In the genomic region with DNA sequence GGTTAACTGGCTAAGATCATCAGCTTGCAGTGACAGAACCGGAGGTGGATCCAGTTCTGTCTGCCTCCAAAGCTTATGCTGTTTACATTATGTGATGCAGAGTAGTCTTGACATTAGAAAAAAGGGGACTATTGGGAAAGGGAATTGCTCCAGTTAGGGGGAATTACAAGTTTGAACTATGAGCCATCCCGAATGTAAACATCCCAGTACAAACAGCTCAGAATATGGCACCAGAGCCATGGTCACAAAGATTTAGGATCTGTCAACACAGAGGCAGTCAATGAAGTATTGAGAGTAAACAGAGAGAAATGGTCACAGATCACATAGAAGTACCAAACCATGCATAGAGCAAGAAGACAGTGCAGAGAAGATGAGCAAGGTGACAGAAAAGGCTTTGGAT, we compare ENCODE assay signal across 1 cellular context.
TF ChIP-seq lines count a peak whose summit lies in the region.

No MANE protein-coding gene starts in this region.

TF ChIP-seq in HepG2, 621 proteins besides CTCF, POLR2A, EP300 and RAD21 (continued from another document and continues in another):
- TF ChIP-seq HMGA1 (CRISPR knock-in tag; conservative IDR thresholded peaks at IDR 0.05): no peak
- TF ChIP-seq HES4 (CRISPR knock-in tag; IDR thresholded peaks at IDR 0.05; ENCODE audit: borderline replicate concordance): no peak
- TF ChIP-seq, protein P1, sequence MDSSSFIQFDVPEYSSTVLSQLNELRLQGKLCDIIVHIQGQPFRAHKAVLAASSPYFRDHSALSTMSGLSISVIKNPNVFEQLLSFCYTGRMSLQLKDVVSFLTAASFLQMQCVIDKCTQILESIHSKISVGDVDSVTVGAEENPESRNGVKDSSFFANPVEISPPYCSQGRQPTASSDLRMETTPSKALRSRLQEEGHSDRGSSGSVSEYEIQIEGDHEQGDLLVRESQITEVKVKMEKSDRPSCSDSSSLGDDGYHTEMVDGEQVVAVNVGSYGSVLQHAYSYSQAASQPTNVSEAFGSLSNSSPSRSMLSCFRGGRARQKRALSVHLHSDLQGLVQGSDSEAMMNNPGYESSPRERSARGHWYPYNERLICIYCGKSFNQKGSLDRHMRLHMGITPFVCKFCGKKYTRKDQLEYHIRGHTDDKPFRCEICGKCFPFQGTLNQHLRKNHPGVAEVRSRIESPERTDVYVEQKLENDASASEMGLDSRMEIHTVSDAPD (CRISPR knock-in tag; IDR thresholded peaks at IDR 0.05): peak; percentile 93
- TF ChIP-seq, protein P2, sequence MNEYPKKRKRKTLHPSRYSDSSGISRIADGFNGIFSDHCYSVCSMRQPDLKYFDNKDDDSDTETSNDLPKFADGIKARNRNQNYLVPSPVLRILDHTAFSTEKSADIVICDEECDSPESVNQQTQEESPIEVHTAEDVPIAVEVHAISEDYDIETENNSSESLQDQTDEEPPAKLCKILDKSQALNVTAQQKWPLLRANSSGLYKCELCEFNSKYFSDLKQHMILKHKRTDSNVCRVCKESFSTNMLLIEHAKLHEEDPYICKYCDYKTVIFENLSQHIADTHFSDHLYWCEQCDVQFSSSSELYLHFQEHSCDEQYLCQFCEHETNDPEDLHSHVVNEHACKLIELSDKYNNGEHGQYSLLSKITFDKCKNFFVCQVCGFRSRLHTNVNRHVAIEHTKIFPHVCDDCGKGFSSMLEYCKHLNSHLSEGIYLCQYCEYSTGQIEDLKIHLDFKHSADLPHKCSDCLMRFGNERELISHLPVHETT (CRISPR knock-in tag; conservative IDR thresholded peaks at IDR 0.05): peak; percentile 44; the same call in 1 of the 2 replicates
- no peak for TF ChIP-seq ZSCAN22 (CRISPR knock-in tag; IDR thresholded peaks at IDR 0.05)
- TF ChIP-seq, protein P3, sequence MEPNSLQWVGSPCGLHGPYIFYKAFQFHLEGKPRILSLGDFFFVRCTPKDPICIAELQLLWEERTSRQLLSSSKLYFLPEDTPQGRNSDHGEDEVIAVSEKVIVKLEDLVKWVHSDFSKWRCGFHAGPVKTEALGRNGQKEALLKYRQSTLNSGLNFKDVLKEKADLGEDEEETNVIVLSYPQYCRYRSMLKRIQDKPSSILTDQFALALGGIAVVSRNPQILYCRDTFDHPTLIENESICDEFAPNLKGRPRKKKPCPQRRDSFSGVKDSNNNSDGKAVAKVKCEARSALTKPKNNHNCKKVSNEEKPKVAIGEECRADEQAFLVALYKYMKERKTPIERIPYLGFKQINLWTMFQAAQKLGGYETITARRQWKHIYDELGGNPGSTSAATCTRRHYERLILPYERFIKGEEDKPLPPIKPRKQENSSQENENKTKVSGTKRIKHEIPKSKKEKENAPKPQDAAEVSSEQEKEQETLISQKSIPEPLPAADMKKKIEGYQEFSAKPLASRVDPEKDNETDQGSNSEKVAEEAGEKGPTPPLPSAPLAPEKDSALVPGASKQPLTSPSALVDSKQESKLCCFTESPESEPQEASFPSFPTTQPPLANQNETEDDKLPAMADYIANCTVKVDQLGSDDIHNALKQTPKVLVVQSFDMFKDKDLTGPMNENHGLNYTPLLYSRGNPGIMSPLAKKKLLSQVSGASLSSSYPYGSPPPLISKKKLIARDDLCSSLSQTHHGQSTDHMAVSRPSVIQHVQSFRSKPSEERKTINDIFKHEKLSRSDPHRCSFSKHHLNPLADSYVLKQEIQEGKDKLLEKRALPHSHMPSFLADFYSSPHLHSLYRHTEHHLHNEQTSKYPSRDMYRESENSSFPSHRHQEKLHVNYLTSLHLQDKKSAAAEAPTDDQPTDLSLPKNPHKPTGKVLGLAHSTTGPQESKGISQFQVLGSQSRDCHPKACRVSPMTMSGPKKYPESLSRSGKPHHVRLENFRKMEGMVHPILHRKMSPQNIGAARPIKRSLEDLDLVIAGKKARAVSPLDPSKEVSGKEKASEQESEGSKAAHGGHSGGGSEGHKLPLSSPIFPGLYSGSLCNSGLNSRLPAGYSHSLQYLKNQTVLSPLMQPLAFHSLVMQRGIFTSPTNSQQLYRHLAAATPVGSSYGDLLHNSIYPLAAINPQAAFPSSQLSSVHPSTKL (CRISPR knock-in tag; IDR thresholded peaks at IDR 0.05): peak; percentile 99
- TF ChIP-seq ZNF136 (CRISPR knock-in tag; IDR thresholded peaks at IDR 0.05; ENCODE audit: low read depth): no peak
- no peak for TF ChIP-seq EEA1 (CRISPR knock-in tag; IDR thresholded peaks at IDR 0.05; ENCODE audit: borderline replicate concordance)
- TF ChIP-seq NONO (IDR thresholded peaks at IDR 0.05): no peak
- TF ChIP-seq NONO (CRISPR knock-in tag; conservative IDR thresholded peaks at IDR 0.05): peak; percentile 92
- TF ChIP-seq, protein P4, sequence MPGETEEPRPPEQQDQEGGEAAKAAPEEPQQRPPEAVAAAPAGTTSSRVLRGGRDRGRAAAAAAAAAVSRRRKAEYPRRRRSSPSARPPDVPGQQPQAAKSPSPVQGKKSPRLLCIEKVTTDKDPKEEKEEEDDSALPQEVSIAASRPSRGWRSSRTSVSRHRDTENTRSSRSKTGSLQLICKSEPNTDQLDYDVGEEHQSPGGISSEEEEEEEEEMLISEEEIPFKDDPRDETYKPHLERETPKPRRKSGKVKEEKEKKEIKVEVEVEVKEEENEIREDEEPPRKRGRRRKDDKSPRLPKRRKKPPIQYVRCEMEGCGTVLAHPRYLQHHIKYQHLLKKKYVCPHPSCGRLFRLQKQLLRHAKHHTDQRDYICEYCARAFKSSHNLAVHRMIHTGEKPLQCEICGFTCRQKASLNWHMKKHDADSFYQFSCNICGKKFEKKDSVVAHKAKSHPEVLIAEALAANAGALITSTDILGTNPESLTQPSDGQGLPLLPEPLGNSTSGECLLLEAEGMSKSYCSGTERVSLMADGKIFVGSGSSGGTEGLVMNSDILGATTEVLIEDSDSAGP (CRISPR knock-in tag; IDR thresholded peaks at IDR 0.05; ENCODE audit: borderline replicate concordance): no peak; the same call in 1 of the 2 replicates
- TF ChIP-seq NAIF1 (CRISPR knock-in tag; IDR thresholded peaks at IDR 0.05; ENCODE audit: borderline replicate concordance): no peak
- 0 out of 2 replicates have a peak, but pooled peaks have one; percentile 15 for TF ChIP-seq ZNF713 (CRISPR knock-in tag; IDR thresholded peaks at IDR 0.05)
- TF ChIP-seq ZNF431 (CRISPR knock-in tag; IDR thresholded peaks at IDR 0.05; ENCODE audit: borderline replicate concordance, low read depth): peak; percentile 52; the same call in 1 of the 2 replicates
- TF ChIP-seq ETV6 (CRISPR knock-in tag; conservative IDR thresholded peaks at IDR 0.05): no peak
- TF ChIP-seq ZNF777 (CRISPR knock-in tag; IDR thresholded peaks at IDR 0.05): no peak
- TF ChIP-seq ZNF274 (CRISPR knock-in tag; IDR thresholded peaks at IDR 0.05): no peak
- no peak for TF ChIP-seq ZNF224 (CRISPR knock-in tag; IDR thresholded peaks at IDR 0.05)
- TF ChIP-seq, protein P5, sequence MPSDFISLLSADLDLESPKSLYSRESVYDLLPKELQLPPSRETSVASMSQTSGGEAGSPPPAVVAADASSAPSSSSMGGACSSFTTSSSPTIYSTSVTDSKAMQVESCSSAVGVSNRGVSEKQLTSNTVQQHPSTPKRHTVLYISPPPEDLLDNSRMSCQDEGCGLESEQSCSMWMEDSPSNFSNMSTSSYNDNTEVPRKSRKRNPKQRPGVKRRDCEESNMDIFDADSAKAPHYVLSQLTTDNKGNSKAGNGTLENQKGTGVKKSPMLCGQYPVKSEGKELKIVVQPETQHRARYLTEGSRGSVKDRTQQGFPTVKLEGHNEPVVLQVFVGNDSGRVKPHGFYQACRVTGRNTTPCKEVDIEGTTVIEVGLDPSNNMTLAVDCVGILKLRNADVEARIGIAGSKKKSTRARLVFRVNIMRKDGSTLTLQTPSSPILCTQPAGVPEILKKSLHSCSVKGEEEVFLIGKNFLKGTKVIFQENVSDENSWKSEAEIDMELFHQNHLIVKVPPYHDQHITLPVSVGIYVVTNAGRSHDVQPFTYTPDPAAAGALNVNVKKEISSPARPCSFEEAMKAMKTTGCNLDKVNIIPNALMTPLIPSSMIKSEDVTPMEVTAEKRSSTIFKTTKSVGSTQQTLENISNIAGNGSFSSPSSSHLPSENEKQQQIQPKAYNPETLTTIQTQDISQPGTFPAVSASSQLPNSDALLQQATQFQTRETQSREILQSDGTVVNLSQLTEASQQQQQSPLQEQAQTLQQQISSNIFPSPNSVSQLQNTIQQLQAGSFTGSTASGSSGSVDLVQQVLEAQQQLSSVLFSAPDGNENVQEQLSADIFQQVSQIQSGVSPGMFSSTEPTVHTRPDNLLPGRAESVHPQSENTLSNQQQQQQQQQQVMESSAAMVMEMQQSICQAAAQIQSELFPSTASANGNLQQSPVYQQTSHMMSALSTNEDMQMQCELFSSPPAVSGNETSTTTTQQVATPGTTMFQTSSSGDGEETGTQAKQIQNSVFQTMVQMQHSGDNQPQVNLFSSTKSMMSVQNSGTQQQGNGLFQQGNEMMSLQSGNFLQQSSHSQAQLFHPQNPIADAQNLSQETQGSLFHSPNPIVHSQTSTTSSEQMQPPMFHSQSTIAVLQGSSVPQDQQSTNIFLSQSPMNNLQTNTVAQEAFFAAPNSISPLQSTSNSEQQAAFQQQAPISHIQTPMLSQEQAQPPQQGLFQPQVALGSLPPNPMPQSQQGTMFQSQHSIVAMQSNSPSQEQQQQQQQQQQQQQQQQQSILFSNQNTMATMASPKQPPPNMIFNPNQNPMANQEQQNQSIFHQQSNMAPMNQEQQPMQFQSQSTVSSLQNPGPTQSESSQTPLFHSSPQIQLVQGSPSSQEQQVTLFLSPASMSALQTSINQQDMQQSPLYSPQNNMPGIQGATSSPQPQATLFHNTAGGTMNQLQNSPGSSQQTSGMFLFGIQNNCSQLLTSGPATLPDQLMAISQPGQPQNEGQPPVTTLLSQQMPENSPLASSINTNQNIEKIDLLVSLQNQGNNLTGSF (CRISPR knock-in tag; IDR thresholded peaks at IDR 0.05): no peak
- TF ChIP-seq MAFG (CRISPR knock-in tag; IDR thresholded peaks at IDR 0.05): no peak
- TF ChIP-seq NRL (CRISPR knock-in tag; IDR thresholded peaks at IDR 0.05; ENCODE audit: borderline replicate concordance): no peak
- TF ChIP-seq ZNF484 (CRISPR knock-in tag; IDR thresholded peaks at IDR 0.05; ENCODE audit: borderline replicate concordance, low read depth): no peak
- TF ChIP-seq, protein P6, sequence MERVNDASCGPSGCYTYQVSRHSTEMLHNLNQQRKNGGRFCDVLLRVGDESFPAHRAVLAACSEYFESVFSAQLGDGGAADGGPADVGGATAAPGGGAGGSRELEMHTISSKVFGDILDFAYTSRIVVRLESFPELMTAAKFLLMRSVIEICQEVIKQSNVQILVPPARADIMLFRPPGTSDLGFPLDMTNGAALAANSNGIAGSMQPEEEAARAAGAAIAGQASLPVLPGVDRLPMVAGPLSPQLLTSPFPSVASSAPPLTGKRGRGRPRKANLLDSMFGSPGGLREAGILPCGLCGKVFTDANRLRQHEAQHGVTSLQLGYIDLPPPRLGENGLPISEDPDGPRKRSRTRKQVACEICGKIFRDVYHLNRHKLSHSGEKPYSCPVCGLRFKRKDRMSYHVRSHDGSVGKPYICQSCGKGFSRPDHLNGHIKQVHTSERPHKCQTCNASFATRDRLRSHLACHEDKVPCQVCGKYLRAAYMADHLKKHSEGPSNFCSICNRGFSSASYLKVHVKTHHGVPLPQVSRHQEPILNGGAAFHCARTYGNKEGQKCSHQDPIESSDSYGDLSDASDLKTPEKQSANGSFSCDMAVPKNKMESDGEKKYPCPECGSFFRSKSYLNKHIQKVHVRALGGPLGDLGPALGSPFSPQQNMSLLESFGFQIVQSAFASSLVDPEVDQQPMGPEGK (CRISPR knock-in tag; IDR thresholded peaks at IDR 0.05): peak; percentile 67
- TF ChIP-seq FOXA3 (CRISPR knock-in tag; IDR thresholded peaks at IDR 0.05): peak; percentile 99
- no peak for TF ChIP-seq JDP2 (CRISPR knock-in tag; IDR thresholded peaks at IDR 0.05; ENCODE audit: borderline replicate concordance)
- peak; percentile 79; the same call in 1 of the 2 replicates for TF ChIP-seq WIZ (CRISPR knock-in tag; IDR thresholded peaks at IDR 0.05)
- TF ChIP-seq GTF3A (CRISPR knock-in tag; conservative IDR thresholded peaks at IDR 0.05): no peak
- TF ChIP-seq, protein P7, sequence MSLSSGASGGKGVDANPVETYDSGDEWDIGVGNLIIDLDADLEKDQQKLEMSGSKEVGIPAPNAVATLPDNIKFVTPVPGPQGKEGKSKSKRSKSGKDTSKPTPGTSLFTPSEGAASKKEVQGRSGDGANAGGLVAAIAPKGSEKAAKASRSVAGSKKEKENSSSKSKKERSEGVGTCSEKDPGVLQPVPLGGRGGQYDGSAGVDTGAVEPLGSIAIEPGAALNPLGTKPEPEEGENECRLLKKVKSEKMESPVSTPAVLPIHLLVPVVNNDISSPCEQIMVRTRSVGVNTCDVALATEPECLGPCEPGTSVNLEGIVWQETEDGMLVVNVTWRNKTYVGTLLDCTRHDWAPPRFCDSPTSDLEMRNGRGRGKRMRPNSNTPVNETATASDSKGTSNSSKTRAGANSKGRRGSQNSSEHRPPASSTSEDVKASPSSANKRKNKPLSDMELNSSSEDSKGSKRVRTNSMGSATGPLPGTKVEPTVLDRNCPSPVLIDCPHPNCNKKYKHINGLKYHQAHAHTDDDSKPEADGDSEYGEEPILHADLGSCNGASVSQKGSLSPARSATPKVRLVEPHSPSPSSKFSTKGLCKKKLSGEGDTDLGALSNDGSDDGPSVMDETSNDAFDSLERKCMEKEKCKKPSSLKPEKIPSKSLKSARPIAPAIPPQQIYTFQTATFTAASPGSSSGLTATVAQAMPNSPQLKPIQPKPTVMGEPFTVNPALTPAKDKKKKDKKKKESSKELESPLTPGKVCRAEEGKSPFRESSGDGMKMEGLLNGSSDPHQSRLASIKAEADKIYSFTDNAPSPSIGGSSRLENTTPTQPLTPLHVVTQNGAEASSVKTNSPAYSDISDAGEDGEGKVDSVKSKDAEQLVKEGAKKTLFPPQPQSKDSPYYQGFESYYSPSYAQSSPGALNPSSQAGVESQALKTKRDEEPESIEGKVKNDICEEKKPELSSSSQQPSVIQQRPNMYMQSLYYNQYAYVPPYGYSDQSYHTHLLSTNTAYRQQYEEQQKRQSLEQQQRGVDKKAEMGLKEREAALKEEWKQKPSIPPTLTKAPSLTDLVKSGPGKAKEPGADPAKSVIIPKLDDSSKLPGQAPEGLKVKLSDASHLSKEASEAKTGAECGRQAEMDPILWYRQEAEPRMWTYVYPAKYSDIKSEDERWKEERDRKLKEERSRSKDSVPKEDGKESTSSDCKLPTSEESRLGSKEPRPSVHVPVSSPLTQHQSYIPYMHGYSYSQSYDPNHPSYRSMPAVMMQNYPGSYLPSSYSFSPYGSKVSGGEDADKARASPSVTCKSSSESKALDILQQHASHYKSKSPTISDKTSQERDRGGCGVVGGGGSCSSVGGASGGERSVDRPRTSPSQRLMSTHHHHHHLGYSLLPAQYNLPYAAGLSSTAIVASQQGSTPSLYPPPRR (CRISPR knock-in tag; IDR thresholded peaks at IDR 0.05; ENCODE audit: borderline replicate concordance): peak; percentile 100
